Comparison of ENCODE assay signal across 10 cellular contexts in the genomic region with DNA sequence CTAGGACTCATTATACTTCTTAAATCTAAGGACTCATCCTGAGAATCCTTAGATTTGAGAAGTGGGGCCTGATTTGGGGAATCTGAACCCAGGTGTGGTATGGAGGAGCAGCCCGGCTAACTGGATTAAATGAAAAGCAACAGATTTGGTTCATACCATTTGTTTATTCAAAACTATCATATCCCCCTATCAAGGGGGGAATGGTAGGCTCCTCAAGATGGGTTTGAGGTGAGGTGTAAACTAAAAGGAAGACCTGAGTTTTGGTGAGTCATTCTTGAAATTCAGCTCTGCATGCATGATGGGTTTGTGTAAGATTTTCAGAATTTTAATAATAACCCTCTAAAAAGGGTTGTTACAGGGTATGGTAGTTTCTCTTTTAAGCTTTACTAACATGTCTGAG. TPM values are rescaled to one million over a fixed set of nuclear protein-coding genes. Genes with fewer than 3 reads are reported as not detected.
DNase-seq lines count a peak whose midpoint lies in the region; ATAC-seq, FAIRE-seq and TF ChIP-seq lines count a peak whose summit lies in the region.
"Had no signal": no experiment of that assay in that cellular context is flagged by ENCODE, and none has a peak within 500 bp of the region (broad histone marks: within the 10 kb centered on the region; RNA-seq: fewer than 3 reads in every experiment).

No MANE protein-coding gene starts in this region.

- no peak for FAIRE-seq in urothelium cell line (lab: Jason Lieb, UNC)

- POLR2A ChIA-PET in CD4-positive, alpha-beta T cell (lab: Charles Lee) = interaction anchor here (0.7 to 5.1 kb wide), 7 partner anchors 10 to 96 kb away, joined by 3 to 108 read pairs (median 4); partner anchors contain the start of gene MCUB

- no peak overlapping the region for H3K27ac Mint-ChIP-seq in CD4-positive, alpha-beta T cell
- peak overlapping the region in 1 of 7 donors; percentile 5 for H3K27ac Mint-ChIP-seq in CD14-positive monocyte

- peak overlapping the region; percentile 33 for H3K27ac ChIP-seq in CD4-positive, alpha-beta T cell (ENCODE audit: low read depth, low read length)
- H3K27ac ChIP-seq: HL-60 had no signal

- no peak for TF ChIP-seq CTCF in CD4-positive, alpha-beta T cell (IDR thresholded peaks at IDR 0.05)
- TF ChIP-seq CTCF in CD14-positive monocyte (IDR thresholded peaks at IDR 0.05) = no peak

- peak overlapping the region; percentile 16 for H3K4me3 Mint-ChIP-seq in CD4-positive, alpha-beta T cell
- no peak overlapping the region for H3K4me3 Mint-ChIP-seq in CD14-positive monocyte

- H3K36me3 Mint-ChIP-seq in CD4-positive, alpha-beta T cell (ENCODE audit: low read depth) = peaks cover 47% of the 10 kb centered on the region
- peaks cover 17 to 27% of the 10 kb centered on the region in 2 donors for H3K36me3 Mint-ChIP-seq in CD14-positive monocyte

- intact Hi-C loops in CD4-positive, alpha-beta T cell (cut with DNase I, micrococcal nuclease) = loop anchor here (2.0 to 5.0 kb wide), 2 partner anchors 38 to 61 kb away; no protein-coding TSS in a partner anchor
- intact Hi-C loops in CD14-positive monocyte (cut with micrococcal nuclease) = no loop called here

- H3K9me3 ChIP-seq in CD4-positive, alpha-beta T cell (ENCODE audit: control insufficient read depth, low read length) = peaks cover 15% of the 10 kb centered on the region

- ATAC-seq in CD4-positive, alpha-beta T cell (ENCODE audit: poor library complexity) = no peak
- ATAC-seq in GM18870 (IDR thresholded peaks at IDR 0.05; ENCODE audit: unreplicated experiment) (peak; percentile 80), HG02678 (IDR thresholded peaks at IDR 0.05; ENCODE audit: unreplicated experiment) (peak; percentile 83), HG03575 (IDR thresholded peaks at IDR 0.05; ENCODE audit: extremely low read depth, insufficient number of reproducible peaks, low FRiP score, unreplicated experiment) (peak; percentile 75)

- H3K27me3 ChIP-seq in CD4-positive, alpha-beta T cell (ENCODE audit: control insufficient read depth, insufficient read depth, low read length) = no peaks in the 10 kb centered on the region

- H3K9me3 Mint-ChIP-seq in CD4-positive, alpha-beta T cell = peaks cover 5% of the 10 kb centered on the region
- peaks cover 5 to 12% (median 10%) of the 10 kb centered on the region in 7 donors for H3K9me3 Mint-ChIP-seq in CD14-positive monocyte

- DNase-seq in CD4-positive, alpha-beta T cell = no peak
- DNase-seq in urothelium cell line (ENCODE audit: low spot score) (no peak), CD14-positive monocyte (ENCODE audit: low spot score) (no peak), amygdala (lab: John Stamatoyannopoulos, UW) (no peak), NCI-H1436 (lab: John Stamatoyannopoulos, UW) (no peak)
- DNase-seq: NCI-H345 had no signal

- H3K27me3 Mint-ChIP-seq in CD4-positive, alpha-beta T cell = no peaks in the 10 kb centered on the region
- no peaks in the 10 kb centered on the region for H3K27me3 Mint-ChIP-seq in CD14-positive monocyte (ENCODE audit: low read depth in 3 of 3)

- H3K4me1 Mint-ChIP-seq in CD4-positive, alpha-beta T cell (ENCODE audit: low read depth) = peaks cover 5% of the 10 kb centered on the region
- peaks cover 7% of the 10 kb centered on the region for H3K4me1 Mint-ChIP-seq in CD14-positive monocyte

- CTCF ChIA-PET in CD4-positive, alpha-beta T cell (lab: Charles Lee) = interaction anchor here (0.8 to 0.9 kb wide), 2 partner anchors 13 to 216 kb away, joined by 3 read pairs; partner anchors contain the start of gene SEC24B

RNA-seq across cellular contexts. Expression of gene CASP6, which starts 53.4 kb away (rescaled TPM):
- 1 to 10 TPM; 5.4 to 5.5 TPM for total RNA-seq in CD4-positive, alpha-beta T cell
- 10 to 100 TPM; 23.3 to 24.4 TPM for polyA plus RNA-seq in CD14-positive monocyte

Comparison
In these comparisons a context has a peak if more than half of its experiments do, and no peak if none do; other contexts are left out.
1. intact Hi-C loops: an anchor here in CD4-positive, alpha-beta T cell (2.0 to 5.0 kb wide); none called in CD14-positive monocyte.